Comparison of ENCODE assay signal across 22 cellular contexts in the genomic region with DNA sequence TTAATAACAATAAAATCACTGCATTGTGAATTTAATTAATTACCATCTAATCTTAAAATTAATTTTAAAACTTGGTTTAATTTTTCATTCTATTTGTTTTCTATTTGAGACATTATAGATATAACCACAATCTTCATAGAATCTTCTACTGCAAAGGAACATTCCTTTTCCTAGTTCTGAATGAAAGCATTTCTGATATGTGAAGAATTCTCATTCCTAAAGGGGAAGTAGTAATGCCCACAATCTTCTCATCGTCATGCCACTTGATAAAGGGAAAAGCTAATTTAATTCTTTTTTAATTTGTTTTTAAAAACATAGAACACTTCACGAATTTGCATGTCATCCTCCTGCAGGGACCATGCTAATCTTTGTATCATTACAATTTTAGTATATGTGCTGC.
"Had no signal": no experiment of that assay in that cellular context is flagged by ENCODE, and none has a peak within 500 bp of the region (broad histone marks: within the 10 kb centered on the region; RNA-seq: fewer than 3 reads in every experiment).

No MANE protein-coding gene starts in this region.

- H3K4me1 ChIP-seq: body of pancreas, colonic mucosa, gastrocnemius medialis, tibial nerve had no signal

- H3K36me3 ChIP-seq: colonic mucosa, gastrocnemius medialis, tibial nerve had no signal

- H3K4me3 ChIP-seq: body of pancreas, colonic mucosa, gastrocnemius medialis, tibial nerve had no signal

- H3K27ac ChIP-seq: body of pancreas, colonic mucosa, gastrocnemius medialis, tibial nerve had no signal

- H3K27me3 ChIP-seq: body of pancreas, colonic mucosa, gastrocnemius medialis, tibial nerve had no signal

- H3K9me3 ChIP-seq: body of pancreas, colonic mucosa, gastrocnemius medialis, tibial nerve had no signal

- DNase-seq: activated CD4-positive, alpha-beta memory T cell treated with anti-CD3 and anti-CD28 coated beads for 36 hours; activated CD4-positive, alpha-beta T cell treated with anti-CD3 and anti-CD28 coated beads, Interleukin-2, amount 10 ng/mL, durations not matched to agents 24 days and 14 days; activated CD4-positive, CD25-positive, alpha-beta regulatory T cell treated with anti-CD3 and anti-CD28 coated beads, Interleukin-2, amount 50 U/mL, for 72 hours; activated CD8-positive, alpha-beta memory T cell treated with anti-CD3 and anti-CD28 coated beads, Interleukin-2, amount 50 U/mL, for 4 hours; activated naive CD8-positive, alpha-beta T cell treated with anti-CD3 and anti-CD28 coated beads, Interleukin-2, amount 50 U/mL, for 24 hours; activated T-cell treated with anti-CD3 and anti-CD28 coated beads, Interleukin-2, amount 50 U/mL, for 24 hours; anterior cingulate cortex; body of pancreas; colonic mucosa; effector CD8-positive, alpha-beta T cell; gastrocnemius medialis; glutamatergic neuron; posterior cingulate gyrus; right cardiac atrium; stimulated activated CD4-positive, alpha-beta T cell treated with anti-CD3 and anti-CD28 coated beads, Interleukin-2, amount 100 ng/mL, for 48 hours; stimulated activated naive CD4-positive, alpha-beta T cell treated with Interleukin-2 at 50 U/mL for 16 hours; SW 1271; T-helper 9 cell had no signal

- ATAC-seq: activated naive CD8-positive, alpha-beta T cell treated with anti-CD3 and anti-CD28 coated beads, Interleukin-2, amount 50 U/mL, for 24 hours; activated T-helper 17 cell treated with anti-CD3 and anti-CD28 coated beads, Interleukin-2, amount 50 U/mL, for 72 hours; body of pancreas; gastrocnemius medialis; natural killer cell treated with Interleukin-12 subunit alpha and Interleukin-12 subunit beta and Interleukin-15 and Interleukin-18, amount 100 ng/mL, for 72 hours; right cardiac atrium had no signal

- FAIRE-seq: keratinocyte had no signal
